14 cellular contexts compared by ENCODE assay signal in genomic region chr5:149711338-149711737, GRCh38. TPM values are rescaled to one million over a fixed set of nuclear protein-coding genes. Genes with fewer than 3 reads are reported as not detected.
DNase-seq lines count a peak whose midpoint lies in the region; ATAC-seq and TF ChIP-seq lines count a peak whose summit lies in the region.
"Had no signal": no experiment of that assay in that cellular context is flagged by ENCODE, and none has a peak within 500 bp of the region (broad histone marks: within the 10 kb centered on the region; RNA-seq: fewer than 3 reads in every experiment).

No MANE protein-coding gene starts in this region.

- H3K4me1 Mint-ChIP-seq in activated T-helper 17 cell treated with anti-CD3 and anti-CD28 coated beads, Interleukin-2, amount 50 U/mL, for 72 hours, result no peaks in the 10 kb centered on the region
- H3K4me1 Mint-ChIP-seq: CD4-positive, CD25-positive, alpha-beta regulatory T cell had no signal

- intact Hi-C loops in Right ventricle myocardium inferior (cut with DNase I), result no loop called here
- intact Hi-C loops in esophagus muscularis mucosa (cut with DNase I), result no loop called here
- intact Hi-C loops in left ventricle myocardium superior (cut with micrococcal nuclease), result no loop called here

- no peak overlapping the region for H3K4me3 Mint-ChIP-seq in activated T-helper 17 cell treated with anti-CD3 and anti-CD28 coated beads, Interleukin-2, amount 50 U/mL, for 72 hours
- H3K4me3 Mint-ChIP-seq: CD4-positive, CD25-positive, alpha-beta regulatory T cell had no signal

- H3K9me3 ChIP-seq in right atrium auricular region (no peaks in the 10 kb centered on the region), esophagus muscularis mucosa (no peaks in the 10 kb centered on the region)
- H3K9me3 ChIP-seq: BLaER1 treated with 17β-estradiol and CSF1 and Interleukin-3, amounts not matched to agents 10 nM and 100 nM had no signal

- H3K36me3 Mint-ChIP-seq in activated T-helper 17 cell treated with anti-CD3 and anti-CD28 coated beads, Interleukin-2, amount 50 U/mL, for 72 hours (ENCODE audit: low read depth), result no peaks in the 10 kb centered on the region
- H3K36me3 Mint-ChIP-seq: CD4-positive, CD25-positive, alpha-beta regulatory T cell had no signal

- no peaks in the 10 kb centered on the region for H3K9me3 Mint-ChIP-seq in activated T-helper 17 cell treated with anti-CD3 and anti-CD28 coated beads, Interleukin-2, amount 50 U/mL, for 72 hours

- TF ChIP-seq EP300 in esophagus muscularis mucosa (IDR thresholded peaks at IDR 0.05), result no peak

- TF ChIP-seq POLR2A in esophagus muscularis mucosa (IDR thresholded peaks at IDR 0.05; ENCODE audit: low read depth), result no peak

- no peak overlapping the region for H3K27ac Mint-ChIP-seq in activated T-helper 17 cell treated with anti-CD3 and anti-CD28 coated beads, Interleukin-2, amount 50 U/mL, for 72 hours
- H3K27ac Mint-ChIP-seq: CD4-positive, CD25-positive, alpha-beta regulatory T cell had no signal

- H3K36me3 ChIP-seq in right atrium auricular region (no peaks in the 10 kb centered on the region), esophagus muscularis mucosa (no peaks in the 10 kb centered on the region)
- H3K36me3 ChIP-seq: BLaER1 treated with 17β-estradiol and CSF1 and Interleukin-3, amounts not matched to agents 10 nM and 100 nM had no signal

- H3K27me3 Mint-ChIP-seq in activated T-helper 17 cell treated with anti-CD3 and anti-CD28 coated beads, Interleukin-2, amount 50 U/mL, for 72 hours, result peaks cover 14% of the 10 kb centered on the region

- no peak overlapping the region for H3K27ac ChIP-seq in right atrium auricular region
- H3K27ac ChIP-seq in esophagus muscularis mucosa (replicated peaks in 1 of 4), result no peak overlapping the region
- H3K27ac ChIP-seq: BLaER1 treated with 17β-estradiol and CSF1 and Interleukin-3, amounts not matched to agents 10 nM and 100 nM; HL-60 had no signal

- TF ChIP-seq CTCF in right atrium auricular region (IDR thresholded peaks at IDR 0.05) (no peak), esophagus muscularis mucosa (IDR thresholded peaks at IDR 0.05) (no peak)

- no peaks in the 10 kb centered on the region for H3K27me3 ChIP-seq in right atrium auricular region
- H3K27me3 ChIP-seq in esophagus muscularis mucosa, result no peaks in the 10 kb centered on the region
- H3K27me3 ChIP-seq: BLaER1 treated with 17β-estradiol and CSF1 and Interleukin-3, amounts not matched to agents 10 nM and 100 nM had no signal

- H3K4me3 ChIP-seq in right atrium auricular region, result no peak overlapping the region
- H3K4me3 ChIP-seq in esophagus muscularis mucosa, result no peak overlapping the region
- H3K4me3 ChIP-seq: BLaER1 treated with 17β-estradiol and CSF1 and Interleukin-3, amounts not matched to agents 10 nM and 100 nM had no signal

- H3K4me1 ChIP-seq in right atrium auricular region (no peaks in the 10 kb centered on the region), esophagus muscularis mucosa (no peaks in the 10 kb centered on the region)
- H3K4me1 ChIP-seq: BLaER1 treated with 17β-estradiol and CSF1 and Interleukin-3, amounts not matched to agents 10 nM and 100 nM had no signal

- DNase-seq in Right ventricle myocardium inferior (ENCODE audit: missing footprints) (no peak), right atrium auricular region (ENCODE audit: low spot score) (no peak), esophagus muscularis mucosa (ENCODE audit: extremely low spot score) (peak; percentile 39), left ventricle myocardium superior (peak; percentile 62), NCI-H2107 treated with DMSO at 0.1 percent for 48 hours (lab: John Stamatoyannopoulos, UW; ENCODE audit: unreplicated experiment) (no peak), occipital lobe (lab: John Stamatoyannopoulos, UW) (no peak)
- DNase-seq: ACHN; CD4-positive, CD25-positive, alpha-beta regulatory T cell; DMS53; GF-D8 had no signal

- WGBS in esophagus muscularis mucosa, result 56% methylated on average over 5 of the region's 6 CpGs

- ATAC-seq in Right ventricle myocardium inferior (peak; percentile 88), left ventricle myocardium superior (peak; percentile 96)
- ATAC-seq in activated T-helper 17 cell treated with anti-CD3 and anti-CD28 coated beads, Interleukin-2, amount 50 U/mL, for 72 hours (replicated peaks), result no peak
- ATAC-seq: HCT116 had no signal

RNA-seq across cellular contexts. Expression of gene PPARGC1B, which starts 18.8 kb away (rescaled TPM):
- total RNA-seq in Right ventricle myocardium inferior (30.1 TPM), right atrium auricular region (10 to 100 TPM; 10.1 to 11.4 TPM), esophagus muscularis mucosa (10 to 100 TPM in 2 of 4 donors, 1 to 10 TPM in 2; 5.1 to 14.0 (median 9.7) TPM), left ventricle myocardium superior (35.1 TPM), occipital lobe (0.47 TPM)
- 1 to 10 TPM; 1.9 to 5.8 TPM for total RNA-seq in activated T-helper 17 cell treated with anti-CD3 and anti-CD28 coated beads, Interleukin-2, amount 50 U/mL, for 72 hours

Comparison
In these comparisons a context has a peak if more than half of its experiments do, and no peak if none do; other contexts are left out.
1. DNase-seq: peak in esophagus muscularis mucosa (single experiment) and left ventricle myocardium superior (single experiment); none in Right ventricle myocardium inferior (single experiment), right atrium auricular region (single experiment), NCI-H2107 treated with DMSO at 0.1 percent for 48 hours (single experiment) and occipital lobe (single experiment).